20 cellular contexts compared by ENCODE assay signal in genomic region chr2:172131713-172132555, GRCh38. TPM values are rescaled to one million over a fixed set of nuclear protein-coding genes. Genes with fewer than 3 reads are reported as not detected.
A peak's percentile ranks its signal among the peaks of the same experiment; 100 is the strongest.
DNase-seq lines count a peak whose midpoint lies in the region; FAIRE-seq lines count a peak whose summit lies in the region.
"Had no signal": no experiment of that assay in that cellular context is flagged by ENCODE, and none has a peak within 500 bp of the region (broad histone marks: within the 10 kb centered on the region; RNA-seq: fewer than 3 reads in every experiment).

No MANE protein-coding gene starts in this region.

- in situ Hi-C loops in G401 (cut with HindIII; ENCODE audit: low sequenced_read_pairs), result no loop called here

- H3K27me3 ChIP-seq in HUES6 (ENCODE audit: control insufficient read depth, insufficient read depth, low read length), result peaks cover 6% of the 10 kb centered on the region; the same call in 1 of the 2 replicates
- H3K27me3 ChIP-seq: BLaER1, SJSA1 had no signal

- DNase-seq in G401 (ENCODE audit: low spot score) (peak; percentile 11), cerebellar cortex (ENCODE audit: low spot score) (peak; percentile 36), iPS-NIHi11 (ENCODE audit: low spot score) (peak; percentile 30), RCC 7860 (ENCODE audit: low spot score) (no peak), putamen (ENCODE audit: low spot score) (no peak)
- no peak for DNase-seq in activated naive CD4-positive, alpha-beta T cell treated with anti-CD3 and anti-CD28 coated beads, Interleukin-2, amount 50 U/mL, for 16 hours
- DNase-seq in stimulated activated CD4-positive, alpha-beta T cell treated with anti-CD3 and anti-CD28 coated beads, Interleukin-2, amount 100 ng/mL, for 24 hours, result no peak
- DNase-seq: CD8-positive, alpha-beta memory T cell; DMS79; Karpas-422; NCI-H1105 treated with DMSO at 0.1 percent for 48 hours; NCI-H187; NCI-H345; PC-3 had no signal

- H3K4me3 ChIP-seq in HUES6 (ENCODE audit: low read depth, low read length), result no peak overlapping the region
- H3K4me3 ChIP-seq: BLaER1, SJSA1 had no signal

- H3K9ac ChIP-seq in HUES6 (ENCODE audit: low read length), result no peak overlapping the region
- H3K9ac ChIP-seq: BLaER1 had no signal

- H3K36me3 ChIP-seq in HUES6 (ENCODE audit: control insufficient read depth, insufficient read depth, low read length), result no peaks in the 10 kb centered on the region
- H3K36me3 ChIP-seq: BLaER1, SJSA1 had no signal

- H3K9me3 ChIP-seq in HUES6 (ENCODE audit: control insufficient read depth, insufficient read depth, low read depth, low read length), result peaks cover 2% of the 10 kb centered on the region; the same call in 1 of the 2 replicates
- H3K9me3 ChIP-seq: BLaER1, SJSA1 had no signal

- peaks cover 17% of the 10 kb centered on the region for H3K4me1 ChIP-seq in HUES6 (ENCODE audit: control insufficient read depth, insufficient read depth, low read length)
- H3K4me1 ChIP-seq: BLaER1, SJSA1 had no signal

- no peak for FAIRE-seq in RCC 7860 (lab: Jason Lieb, UNC)
- FAIRE-seq: A204.1, D721Med, G401.6 had no signal

- peak overlapping the region; percentile 46; the same call in 1 of the 2 replicates for H3K27ac ChIP-seq in HUES6 (ENCODE audit: low read depth, low read length)
- H3K27ac ChIP-seq: BLaER1, SJSA1 had no signal

RNA-seq across cellular contexts. Expression of gene DLX2, which starts 29.2 kb away (rescaled TPM):
- total RNA-seq in G401 (2014; rRNA removed; shearing (Covaris generic)), result 5.0 and 5.3 TPM in 2 replicates

RNA-seq across cellular contexts. Expression of gene DLX1, which starts 46.6 kb away (rescaled TPM):
- total RNA-seq in G401 (2014; rRNA removed; shearing (Covaris generic)), result 21.8 and 26.2 TPM in 2 replicates
- total RNA-seq: CD8-positive, alpha-beta memory T cell had no signal

Comparison
In these comparisons a context has a peak if more than half of its experiments do, and no peak if none do; other contexts are left out.
1. DNase-seq: peak in G401 (single experiment), cerebellar cortex (single experiment) and iPS-NIHi11 (single experiment); none in activated naive CD4-positive, alpha-beta T cell treated with anti-CD3 and anti-CD28 coated beads, Interleukin-2, amount 50 U/mL, for 16 hours (single experiment), stimulated activated CD4-positive, alpha-beta T cell treated with anti-CD3 and anti-CD28 coated beads, Interleukin-2, amount 100 ng/mL, for 24 hours (0 of 2), RCC 7860 (single experiment) and putamen (single experiment).